In genomic region chr10:97407211-97407951, GRCh38 we compare ENCODE assay signal across 8 cellular contexts. TPM values are rescaled to one million over a fixed set of nuclear protein-coding genes. Genes with fewer than 3 reads are reported as not detected.
DNase-seq lines count a peak whose midpoint lies in the region; ATAC-seq lines count a peak whose summit lies in the region.

No MANE protein-coding gene starts in this region.

- H3K9ac ChIP-seq in skeletal muscle tissue (ENCODE audit: low read depth in 1 of 3, low read length in 3 of 3): peak overlapping the region in 1 of 3 donors; percentile 16

- H3K36me3 ChIP-seq in skeletal muscle tissue (ENCODE audit: control insufficient read depth in 3 of 3, insufficient read depth in 3 of 3, low read length in 3 of 3): no peaks in the 10 kb centered on the region

- no peak overlapping the region for H3K27ac ChIP-seq in skeletal muscle tissue (ENCODE audit: low read depth, low read length)

- H3K9me3 ChIP-seq in skeletal muscle tissue (ENCODE audit: control insufficient read depth in 3 of 3, low read length in 3 of 3): no peaks in the 10 kb centered on the region

- H3K27me3 ChIP-seq in skeletal muscle tissue (ENCODE audit: control insufficient read depth in 3 of 3, insufficient read depth in 3 of 3, low read length in 3 of 3): no peaks in the 10 kb centered on the region

- ATAC-seq in GM18868 (IDR thresholded peaks at IDR 0.05; ENCODE audit: unreplicated experiment) (peak; percentile 93), HG03064 (IDR thresholded peaks at IDR 0.05; ENCODE audit: low read depth, unreplicated experiment) (peak; percentile 87)

- DNase-seq in AML-193 (lab: John Stamatoyannopoulos, UW) (peak; percentile 81 to 93), NCI-H2081 treated with DMSO at 0.1 percent for 48 hours (lab: John Stamatoyannopoulos, UW) (peak; percentile 26), T-helper 9 cell (peak; percentile 24), brain pericyte (ENCODE audit: low read depth, low spot score) (peak; percentile 43), iPS DF 19.7 (ENCODE audit: low read depth, low spot score) (peak; percentile 76)

- H3K4me3 ChIP-seq in skeletal muscle tissue (ENCODE audit: low read length in 3 of 3): peak overlapping the region in 2 of 3 donors; percentile 56

- peaks cover 4 to 6% (median 4%) of the 10 kb centered on the region in 3 donors for H3K4me1 ChIP-seq in skeletal muscle tissue (ENCODE audit: control insufficient read depth in 3 of 3, insufficient read depth in 3 of 3, low read length in 3 of 3)

RNA-seq across cellular contexts. Expression of gene RRP12, which starts 6.2 kb away (rescaled TPM):
- total RNA-seq in skeletal muscle tissue: 15.1 TPM

RNA-seq across cellular contexts. Expression of gene PGAM1, which starts 18.6 kb away (rescaled TPM):
- total RNA-seq in skeletal muscle tissue: 57.9 TPM

RNA-seq across cellular contexts. Expression of gene EXOSC1, which starts 38.4 kb away (rescaled TPM):
- total RNA-seq in skeletal muscle tissue: 27.1 TPM

RNA-seq across cellular contexts. Expression of gene ZDHHC16, which starts 38.6 kb away (rescaled TPM):
- total RNA-seq in skeletal muscle tissue: 32.4 TPM

Comparison
In these comparisons a context has a peak if more than half of its experiments do, and no peak if none do; other contexts are left out.
1. DNase-seq: peak in every context shown above with its lines; median percentile 87 in AML-193; 76 in iPS DF 19.7; 43 in brain pericyte; 26 in NCI-H2081 treated with DMSO at 0.1 percent for 48 hours; 24 in T-helper 9 cell.